12 cellular contexts compared by ENCODE assay signal in the genomic region with DNA sequence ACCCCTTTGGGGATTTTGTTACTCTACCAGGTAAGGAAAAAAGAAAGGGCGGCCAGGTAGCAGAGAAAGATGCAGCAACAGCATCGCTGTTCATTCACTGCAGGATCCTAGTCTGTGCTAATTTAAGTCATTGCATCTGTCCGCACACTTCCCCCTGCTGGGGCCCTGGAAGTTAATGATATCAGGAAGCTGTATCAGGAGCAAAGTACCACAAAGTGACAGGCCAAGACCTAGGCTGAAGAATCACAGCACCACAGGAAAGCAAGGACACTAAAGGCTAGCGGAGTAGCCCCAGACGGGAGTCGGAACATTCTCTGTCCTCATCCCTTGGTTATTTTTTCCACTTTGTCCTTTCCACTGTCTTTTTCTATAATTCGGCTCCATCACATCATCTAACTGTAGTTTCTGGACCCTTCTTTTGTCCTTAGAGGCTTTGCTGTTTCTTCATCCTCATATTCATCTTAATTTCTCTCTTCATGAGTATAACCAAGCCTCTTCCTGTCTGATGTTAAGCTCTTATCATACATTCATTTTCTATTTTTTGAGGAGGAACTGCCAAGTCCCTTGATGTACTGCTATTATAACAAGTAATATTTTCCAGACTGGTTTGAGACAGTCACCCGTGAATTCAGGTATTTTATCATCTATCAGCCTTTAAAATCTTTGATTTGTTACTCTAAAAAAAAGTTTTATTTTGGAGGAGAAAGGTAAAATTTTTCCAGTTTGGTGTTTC. TPM values are rescaled to one million over a fixed set of nuclear protein-coding genes. Genes with fewer than 3 reads are reported as not detected.
DNase-seq lines count a peak whose midpoint lies in the region; ATAC-seq and TF ChIP-seq lines count a peak whose summit lies in the region.
"Had no signal": no experiment of that assay in that cellular context is flagged by ENCODE, and none has a peak within 500 bp of the region (broad histone marks: within the 10 kb centered on the region; RNA-seq: fewer than 3 reads in every experiment).

No MANE protein-coding gene starts in this region.

- TF ChIP-seq CTCF in left ventricle myocardium inferior (IDR thresholded peaks at IDR 0.05; ENCODE audit: borderline replicate concordance): no peak

- H3K4me3 ChIP-seq in SK-N-MC (no peak overlapping the region), left ventricle myocardium inferior (no peak overlapping the region)
- H3K4me3 ChIP-seq: tibial nerve had no signal

- 0 out of 2 replicates have a peak overlapping the region, but pooled peaks have one; percentile 72 for H3K27ac ChIP-seq in SK-N-MC
- peak overlapping the region; percentile 80 for H3K27ac ChIP-seq in left ventricle myocardium inferior (replicated peaks)

- H3K9me3 ChIP-seq in SK-N-MC (ENCODE audit: low read depth, low read length) (no peaks in the 10 kb centered on the region), left ventricle myocardium inferior (replicated peaks) (no peaks in the 10 kb centered on the region)
- H3K9me3 ChIP-seq: tibial nerve had no signal

- H3K4me1 ChIP-seq in left ventricle myocardium inferior: peaks cover 67% of the 10 kb centered on the region

- H3K9ac ChIP-seq in SK-N-MC (ENCODE audit: insufficient read length): no peak overlapping the region

- intact Hi-C loops in left ventricle myocardium inferior (cut with micrococcal nuclease) (no loop called here), sciatic nerve (cut with DNase I) (no loop called here)

- in situ Hi-C loops in G401 (cut with HindIII; ENCODE audit: low sequenced_read_pairs): no loop called here

- H3K27me3 ChIP-seq in left ventricle myocardium inferior (ENCODE audit: low read depth): no peaks in the 10 kb centered on the region
- H3K27me3 ChIP-seq: tibial nerve had no signal

- peak; percentile 39 for ATAC-seq in sciatic nerve
- no peak for ATAC-seq in GM18907 (IDR thresholded peaks at IDR 0.05; ENCODE audit: unreplicated experiment)
- no peak for ATAC-seq in HG03521 (IDR thresholded peaks at IDR 0.05; ENCODE audit: unreplicated experiment)
- no peak for ATAC-seq in HG03432 (IDR thresholded peaks at IDR 0.05; ENCODE audit: unreplicated experiment)

- DNase-seq in G401 (ENCODE audit: low spot score): peak; percentile 55
- no peak for DNase-seq in SK-N-MC (ENCODE audit: low read depth, low spot score)
- DNase-seq in left ventricle myocardium inferior: no peak
- no peak for DNase-seq in sciatic nerve (ENCODE audit: low spot score)
- DNase-seq: activated effector memory CD4-positive, alpha-beta T cell treated with Interleukin-2 at 50 U/mL for 16 hours; naive B cell; stimulated activated CD4-positive, alpha-beta T cell treated with anti-CD3 and anti-CD28 coated beads, Interleukin-4, amount 100 ng/mL, for 4 hours; T-helper 9 cell had no signal

- peaks cover 4% of the 10 kb centered on the region; the same call in 1 of the 2 replicates for H3K36me3 ChIP-seq in SK-N-MC (ENCODE audit: insufficient read depth, low read length)
- no peaks in the 10 kb centered on the region for H3K36me3 ChIP-seq in left ventricle myocardium inferior

RNA-seq across cellular contexts. Expression of a gene that starts 28.4 kb away (rescaled TPM):
- 16.2 and 29.6 TPM in 2 replicates for total RNA-seq in G401 (2014; rRNA removed; shearing (Covaris generic))
- total RNA-seq in left ventricle myocardium inferior (16.4 TPM), sciatic nerve (28.6 TPM)
